8 cellular contexts compared by ENCODE assay signal in genomic region chr4:2364654-2365053, GRCh38.
DNase-seq lines count a peak whose midpoint lies in the region; ATAC-seq and TF ChIP-seq lines count a peak whose summit lies in the region.

No MANE protein-coding gene starts in this region.

- ATAC-seq in GM21737 (IDR thresholded peaks at IDR 0.05; ENCODE audit: unreplicated experiment), result no peak
- ATAC-seq in HG02798 (IDR thresholded peaks at IDR 0.05; ENCODE audit: poor library complexity, unreplicated experiment), result no peak

- H3K4me3 ChIP-seq in fibroblast of pulmonary artery (replicated peaks; ENCODE audit: low read depth, low read length), result peak overlapping the region; percentile 52
- peak overlapping the region; percentile 2 to 56 (median 36) for H3K4me3 ChIP-seq in skin epidermis

- no peak for TF ChIP-seq CTCF in GM20000 (IDR thresholded peaks at IDR 0.05; ENCODE audit: extremely low read depth, missing control alignments)
- TF ChIP-seq CTCF in fibroblast of pulmonary artery (IDR thresholded peaks at IDR 0.05; ENCODE audit: low read length, missing control alignments), result no peak

- peak overlapping the region in 14 of 21 experiments; percentile 21 to 78 (median 60) for H3K27ac ChIP-seq in skin epidermis

- DNase-seq in GM20000 (ENCODE audit: low spot score) (peak; percentile 69), fibroblast of pulmonary artery (ENCODE audit: low read depth) (peak; percentile 53), SIG-M5 (lab: John Stamatoyannopoulos, UW) (no peak), NCI-H345 treated with DMSO at 0.1 percent for 48 hours (lab: John Stamatoyannopoulos, UW; ENCODE audit: unreplicated experiment) (no peak)
- peak; percentile 67 for DNase-seq in activated T-cell treated with anti-CD3 and anti-CD28 coated beads, Interleukin-2, amount 50 U/mL, for 1 hour

Comparison
In these comparisons a context has a peak if more than half of its experiments do, and no peak if none do; other contexts are left out.
1. DNase-seq: peak in GM20000 (single experiment), activated T-cell treated with anti-CD3 and anti-CD28 coated beads, Interleukin-2, amount 50 U/mL, for 1 hour (single experiment) and fibroblast of pulmonary artery (single experiment); none in SIG-M5 (single experiment) and NCI-H345 treated with DMSO at 0.1 percent for 48 hours (single experiment).